Comparison of ENCODE assay signal across 20 cellular contexts in the genomic region with DNA sequence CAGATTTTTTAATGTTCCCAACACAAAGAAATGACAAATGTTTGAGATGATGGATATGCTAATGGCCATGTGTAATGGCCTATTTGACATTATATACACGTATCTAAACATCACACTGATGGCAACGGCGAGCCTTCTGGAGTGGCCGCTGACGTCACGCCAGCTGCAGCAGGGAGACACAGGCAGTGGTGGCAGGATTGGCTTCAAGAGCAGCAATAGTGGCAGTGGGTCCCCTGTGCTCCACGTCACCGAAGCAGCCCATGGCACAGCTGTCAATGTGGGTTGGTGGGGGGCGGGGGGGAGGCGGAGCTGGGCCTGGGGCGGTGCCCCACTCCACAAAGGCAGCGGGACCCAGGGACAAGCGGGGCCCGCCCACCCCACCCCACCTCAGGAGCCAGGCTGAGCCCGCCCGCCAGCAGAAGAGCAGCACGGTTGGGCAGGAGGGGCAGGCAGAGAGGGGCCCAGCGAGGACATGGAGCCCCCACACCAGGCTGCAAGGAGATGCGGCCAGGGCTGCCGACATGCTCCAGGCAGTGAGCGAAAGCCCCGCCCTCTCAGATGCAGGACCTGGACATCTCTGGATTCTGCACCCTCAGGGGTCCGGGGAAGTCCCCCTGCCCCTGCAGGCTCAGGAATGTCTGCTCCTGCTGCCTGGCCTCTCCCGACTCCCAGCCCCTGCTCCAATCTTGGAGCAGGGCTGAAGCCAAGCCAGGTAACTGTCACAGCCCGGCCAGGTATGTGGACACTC.
DNase-seq lines count a peak whose midpoint lies in the region; ATAC-seq, FAIRE-seq and TF ChIP-seq lines count a peak whose summit lies in the region.
"Had no signal": no experiment of that assay in that cellular context is flagged by ENCODE, and none has a peak within 500 bp of the region (broad histone marks: within the 10 kb centered on the region; RNA-seq: fewer than 3 reads in every experiment).

No MANE protein-coding gene starts in this region.

- no peaks in the 10 kb centered on the region for H3K9me2 ChIP-seq in SK-N-SH

- H3K9ac ChIP-seq in SK-N-SH, result no peak overlapping the region
- no peak overlapping the region for H3K9ac ChIP-seq in iPS-15b (ENCODE audit: low read depth, low read length)

- no peak overlapping the region for H3K4me2 ChIP-seq in SK-N-SH

- 83% methylated on average over 15 of the region's 25 CpGs for WGBS in SK-N-SH (ENCODE audit: low lambda C conversion rate)

- H3K4me3 ChIP-seq in SK-N-SH (ENCODE audit: low read depth in 2 of 2, low read length in 1 of 2), result no peak overlapping the region; a peak in 1 of 4 replicates
- H3K4me3 ChIP-seq in iPS-15b (ENCODE audit: low read depth, low read length), result peak overlapping the region; percentile 16
- H3K4me3 ChIP-seq: left ventricle myocardium inferior had no signal

- peaks cover 9% of the 10 kb centered on the region for H3F3A ChIP-seq in SK-N-SH (replicated peaks; ENCODE audit: insufficient read depth)

- no peak for TF ChIP-seq RAD21 in SK-N-SH (IDR thresholded peaks at IDR 0.05; ENCODE audit: low read length)

- no peak for FAIRE-seq in GM19239 (lab: Jason Lieb, UNC)
- FAIRE-seq: endothelial cell of umbilical vein, H54 had no signal

- no peaks in the 10 kb centered on the region for H3K27me3 ChIP-seq in SK-N-SH (ENCODE audit: insufficient read depth)
- H3K27me3 ChIP-seq in iPS-15b (ENCODE audit: control insufficient read depth, insufficient read depth, low read length), result no peaks in the 10 kb centered on the region

- H3K4me1 ChIP-seq in SK-N-SH (ENCODE audit: control insufficient read depth in 1 of 2, insufficient read depth in 2 of 2, low read depth in 1 of 2, low read length in 1 of 2) (peaks cover 0 to 6% of the 10 kb centered on the region in 2 experiments; a peak in 1 of 4 replicates), iPS-15b (ENCODE audit: control insufficient read depth, insufficient read depth, low read length) (peaks cover 5% of the 10 kb centered on the region)
- H3K4me1 ChIP-seq: left ventricle myocardium inferior had no signal

- no peak for TF ChIP-seq EP300 in SK-N-SH (IDR thresholded peaks at IDR 0.05; ENCODE audit: borderline replicate concordance in 1 of 2, low read depth in 1 of 2, low read length in 1 of 2)

- peaks cover 0 to 24% of the 10 kb centered on the region in 2 experiments for H3K36me3 ChIP-seq in SK-N-SH (replicated peaks in 1 of 2; ENCODE audit: control insufficient read depth in 1 of 2, insufficient read depth in 2 of 2, low read length in 1 of 2)
- no peaks in the 10 kb centered on the region for H3K36me3 ChIP-seq in iPS-15b (ENCODE audit: control insufficient read depth, insufficient read depth, low read length)

- POLR2A ChIA-PET in SK-N-SH (lab: Yijun Ruan, JAX), result interaction anchor here (1.2 kb wide), 1 partner anchor 65 kb away, joined by 3 read pairs; a partner anchor contains a TSS

- DNase-seq in NCI-H1092 (lab: John Stamatoyannopoulos, UW), result peak; percentile 2
- DNase-seq in NCI-H1092 treated with DMSO at 0.1 percent for 48 hours (lab: John Stamatoyannopoulos, UW), result no peak
- DNase-seq in SK-N-SH, result peak; percentile 87
- DNase-seq in substantia nigra (lab: John Stamatoyannopoulos, UW), result peak in 45 of 49 donors; percentile 7 to 95 (median 59)
- DNase-seq in NK-92 (lab: John Stamatoyannopoulos, UW; ENCODE audit: unreplicated experiment), result no peak
- DNase-seq in GM19239 (ENCODE audit: insufficient read length, low spot score), result no peak
- DNase-seq: activated B cell treated with CpG ODN at 0.5 μM for 24 hours; CD8-positive, alpha-beta memory T cell; left ventricle myocardium inferior; naive thymus-derived CD8-positive, alpha-beta T cell; NCI-H2081 treated with DMSO at 0.1 percent for 48 hours; right cardiac atrium; stimulated activated CD4-positive, alpha-beta T cell treated with anti-CD3 and anti-CD28 coated beads, Interleukin-4, amount 100 ng/mL, for 4 hours had no signal

- peak overlapping the region in 1 of 2 experiments; percentile 23; a peak in 1 of 4 replicates for H3K27ac ChIP-seq in SK-N-SH (ENCODE audit: low read depth in 2 of 2, low read length in 1 of 2)
- peak overlapping the region; percentile 82 for H3K27ac ChIP-seq in substantia nigra (ENCODE audit: low read depth, low read length, poor library complexity, severe bottlenecking)
- H3K27ac ChIP-seq: 22Rv1, left ventricle myocardium inferior had no signal

- no peak for ATAC-seq in HG03045 (IDR thresholded peaks at IDR 0.05; ENCODE audit: unreplicated experiment)
- ATAC-seq: activated naive CD4-positive, alpha-beta T cell treated with anti-CD3 and anti-CD28 coated beads, Interleukin-2, amount 50 U/mL, for 72 hours; naive thymus-derived CD8-positive, alpha-beta T cell; stimulated activated memory B cell treated with anti-CD40 and anti-IgM and Interleukin-4, amounts not matched to agents 10 μg/mL and 1 μg/mL and 100 μg/mL, for 72 hours had no signal

- peaks cover 4% of the 10 kb centered on the region for H4K20me1 ChIP-seq in SK-N-SH (ENCODE audit: insufficient read depth)

- H3K9me3 ChIP-seq in SK-N-SH (no peaks in the 10 kb centered on the region), iPS-15b (ENCODE audit: control insufficient read depth, insufficient read depth, low read length) (no peaks in the 10 kb centered on the region)
- H3K9me3 ChIP-seq: left ventricle myocardium inferior had no signal

- TF ChIP-seq CTCF in SK-N-SH (IDR thresholded peaks at IDR 0.05), result no peak

- H2AFZ ChIP-seq in SK-N-SH (ENCODE audit: low read depth), result no peak overlapping the region

- CTCF ChIA-PET in SK-N-SH (lab: Yijun Ruan, JAX), result interaction anchor here (0.6 to 2.6 kb wide), 8 partner anchors 10 to 777 kb away, joined by 3 to 8 read pairs (median 3); a partner anchor contains a TSS

- peaks cover 63% of the 10 kb centered on the region for H3K79me2 ChIP-seq in SK-N-SH (ENCODE audit: insufficient read depth)

TF ChIP-seq in SK-N-SH, 30 proteins besides CTCF, POLR2A, EP300 and RAD21:
- TF ChIP-seq SMC3 (IDR thresholded peaks at IDR 0.05; ENCODE audit: low read depth, low read length) (no peak), GATA2 (CRISPR knock-in tag; IDR thresholded peaks at IDR 0.05) (0 out of 2 replicates have a peak, but pooled peaks have one; percentile 27), CHD2 (IDR thresholded peaks at IDR 0.05; ENCODE audit: low read length, partially characterized antibody) (no peak), YY1 (IDR thresholded peaks at IDR 0.05; ENCODE audit: low read depth) (no peak), JUND (IDR thresholded peaks at IDR 0.05) (no peak), RFX5 (IDR thresholded peaks at IDR 0.05; ENCODE audit: low read length) (no peak; the same call in 1 of the 2 replicates), ELF1 (IDR thresholded peaks at IDR 0.05) (no peak), MXI1 (IDR thresholded peaks at IDR 0.05; ENCODE audit: low read depth, low read length) (peak; percentile 58; the same call in 1 of the 2 replicates), GABPA (IDR thresholded peaks at IDR 0.05; ENCODE audit: low read depth) (no peak), TCF12 (IDR thresholded peaks at IDR 0.05) (no peak), RCOR1 (IDR thresholded peaks at IDR 0.05; ENCODE audit: low read length) (no peak), NRF1 (IDR thresholded peaks at IDR 0.05; ENCODE audit: low read depth, low read length) (no peak)
- TF ChIP-seq, protein P1, sequence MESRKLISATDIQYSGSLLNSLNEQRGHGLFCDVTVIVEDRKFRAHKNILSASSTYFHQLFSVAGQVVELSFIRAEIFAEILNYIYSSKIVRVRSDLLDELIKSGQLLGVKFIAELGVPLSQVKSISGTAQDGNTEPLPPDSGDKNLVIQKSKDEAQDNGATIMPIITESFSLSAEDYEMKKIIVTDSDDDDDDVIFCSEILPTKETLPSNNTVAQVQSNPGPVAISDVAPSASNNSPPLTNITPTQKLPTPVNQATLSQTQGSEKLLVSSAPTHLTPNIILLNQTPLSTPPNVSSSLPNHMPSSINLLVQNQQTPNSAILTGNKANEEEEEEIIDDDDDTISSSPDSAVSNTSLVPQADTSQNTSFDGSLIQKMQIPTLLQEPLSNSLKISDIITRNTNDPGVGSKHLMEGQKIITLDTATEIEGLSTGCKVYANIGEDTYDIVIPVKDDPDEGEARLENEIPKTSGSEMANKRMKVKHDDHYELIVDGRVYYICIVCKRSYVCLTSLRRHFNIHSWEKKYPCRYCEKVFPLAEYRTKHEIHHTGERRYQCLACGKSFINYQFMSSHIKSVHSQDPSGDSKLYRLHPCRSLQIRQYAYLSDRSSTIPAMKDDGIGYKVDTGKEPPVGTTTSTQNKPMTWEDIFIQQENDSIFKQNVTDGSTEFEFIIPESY (IDR thresholded peaks at IDR 0.05; ENCODE audit: borderline replicate concordance, low read depth), result no peak
- TF ChIP-seq, protein P2, sequence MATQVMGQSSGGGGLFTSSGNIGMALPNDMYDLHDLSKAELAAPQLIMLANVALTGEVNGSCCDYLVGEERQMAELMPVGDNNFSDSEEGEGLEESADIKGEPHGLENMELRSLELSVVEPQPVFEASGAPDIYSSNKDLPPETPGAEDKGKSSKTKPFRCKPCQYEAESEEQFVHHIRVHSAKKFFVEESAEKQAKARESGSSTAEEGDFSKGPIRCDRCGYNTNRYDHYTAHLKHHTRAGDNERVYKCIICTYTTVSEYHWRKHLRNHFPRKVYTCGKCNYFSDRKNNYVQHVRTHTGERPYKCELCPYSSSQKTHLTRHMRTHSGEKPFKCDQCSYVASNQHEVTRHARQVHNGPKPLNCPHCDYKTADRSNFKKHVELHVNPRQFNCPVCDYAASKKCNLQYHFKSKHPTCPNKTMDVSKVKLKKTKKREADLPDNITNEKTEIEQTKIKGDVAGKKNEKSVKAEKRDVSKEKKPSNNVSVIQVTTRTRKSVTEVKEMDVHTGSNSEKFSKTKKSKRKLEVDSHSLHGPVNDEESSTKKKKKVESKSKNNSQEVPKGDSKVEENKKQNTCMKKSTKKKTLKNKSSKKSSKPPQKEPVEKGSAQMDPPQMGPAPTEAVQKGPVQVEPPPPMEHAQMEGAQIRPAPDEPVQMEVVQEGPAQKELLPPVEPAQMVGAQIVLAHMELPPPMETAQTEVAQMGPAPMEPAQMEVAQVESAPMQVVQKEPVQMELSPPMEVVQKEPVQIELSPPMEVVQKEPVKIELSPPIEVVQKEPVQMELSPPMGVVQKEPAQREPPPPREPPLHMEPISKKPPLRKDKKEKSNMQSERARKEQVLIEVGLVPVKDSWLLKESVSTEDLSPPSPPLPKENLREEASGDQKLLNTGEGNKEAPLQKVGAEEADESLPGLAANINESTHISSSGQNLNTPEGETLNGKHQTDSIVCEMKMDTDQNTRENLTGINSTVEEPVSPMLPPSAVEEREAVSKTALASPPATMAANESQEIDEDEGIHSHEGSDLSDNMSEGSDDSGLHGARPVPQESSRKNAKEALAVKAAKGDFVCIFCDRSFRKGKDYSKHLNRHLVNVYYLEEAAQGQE (IDR thresholded peaks at IDR 0.05; ENCODE audit: low read depth, low read length), result no peak
TF ChIP-seq in SK-N-SH: peak in this region for 2.

Comparison
In these comparisons a context has a peak if more than half of its experiments do, and no peak if none do; other contexts are left out.
1. DNase-seq: peak in NCI-H1092 (single experiment), SK-N-SH (single experiment) and substantia nigra (45 of 49); none in NCI-H1092 treated with DMSO at 0.1 percent for 48 hours (single experiment), NK-92 (single experiment) and GM19239 (single experiment).